7 cellular contexts compared by ENCODE assay signal in the genomic region with DNA sequence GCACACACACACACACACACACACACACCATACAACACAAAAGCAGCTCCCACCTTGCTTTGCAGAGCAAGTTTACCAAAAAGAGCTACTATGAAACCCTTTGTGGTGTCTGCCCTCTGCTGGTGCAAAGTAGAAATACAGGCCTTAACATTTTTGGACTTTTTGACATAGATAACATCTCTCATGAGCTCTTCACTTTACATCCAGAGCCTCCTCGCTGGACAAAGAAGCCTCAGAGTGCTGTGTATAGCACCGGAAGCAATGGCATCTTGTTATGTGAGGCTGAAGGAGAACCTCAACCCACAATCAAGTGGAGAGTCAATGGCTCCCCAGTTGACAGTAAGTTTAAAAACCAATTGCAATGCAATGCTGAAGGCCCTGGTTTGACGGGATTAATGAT.
DNase-seq lines count a peak whose midpoint lies in the region; ATAC-seq and TF ChIP-seq lines count a peak whose summit lies in the region.

No MANE protein-coding gene starts in this region.

- H3K27me3 ChIP-seq in DND-41 (ENCODE audit: insufficient read depth, low read length, poor library complexity): no peaks in the 10 kb centered on the region
- no peaks in the 10 kb centered on the region for H3K27me3 ChIP-seq in stomach

- ATAC-seq in DND-41 (ENCODE audit: insufficient read depth, low read depth) (peak; percentile 72), GM19025 (IDR thresholded peaks at IDR 0.05; ENCODE audit: low read depth, unreplicated experiment) (peak; percentile 48), HG03139 (IDR thresholded peaks at IDR 0.05; ENCODE audit: unreplicated experiment) (peak; percentile 42)

- no peak overlapping the region for H2AFZ ChIP-seq in DND-41 (ENCODE audit: low read depth, low read length)

- TF ChIP-seq POLR2A in stomach (IDR thresholded peaks at IDR 0.05): no peak

- H3K4me3 ChIP-seq in DND-41 (ENCODE audit: low read depth in 1 of 2, low read length in 2 of 2): no peak overlapping the region
- no peak overlapping the region for H3K4me3 ChIP-seq in stomach

- H3K36me3 ChIP-seq in DND-41 (ENCODE audit: insufficient read depth, low read length) (no peaks in the 10 kb centered on the region), stomach (no peaks in the 10 kb centered on the region)

- no peak for TF ChIP-seq EP300 in stomach (IDR thresholded peaks at IDR 0.05)

- DNase-seq in DND-41: peak; percentile 40
- peak; percentile 23 to 28 for DNase-seq in NCI-H446 (lab: John Stamatoyannopoulos, UW)
- peak; percentile 35 for DNase-seq in amniotic epithelial cell (ENCODE audit: low read depth)
- DNase-seq in iris pigment epithelial cell (ENCODE audit: low read depth): peak; percentile 49
- DNase-seq in stomach: no peak

- no peak overlapping the region for H3K4me2 ChIP-seq in DND-41 (ENCODE audit: insufficient read depth, low read length)

- no peaks in the 10 kb centered on the region for H4K20me1 ChIP-seq in DND-41 (ENCODE audit: insufficient read depth, low read length)

- 29 to 35% (median 33%) methylated on average over 3 of the region's 3 CpGs for WGBS in stomach, 5 donors

- intact Hi-C loops in stomach (cut with DNase I; ENCODE audit: low total_unique reads): no loop called here

- no peak overlapping the region for H3K9ac ChIP-seq in DND-41 (ENCODE audit: low read depth, low read length)

- H3K9me3 ChIP-seq in DND-41 (ENCODE audit: insufficient read depth, low read length, severe bottlenecking) (no peaks in the 10 kb centered on the region), stomach (no peaks in the 10 kb centered on the region)

- no peaks in the 10 kb centered on the region for H3K79me2 ChIP-seq in DND-41 (ENCODE audit: insufficient read depth, low read length)

- H3K27ac ChIP-seq in DND-41 (ENCODE audit: low read length) (no peak overlapping the region), stomach (no peak overlapping the region)

- H3K4me1 ChIP-seq in DND-41 (ENCODE audit: insufficient read depth, low read length) (no peaks in the 10 kb centered on the region), stomach (peaks cover 0 to 20% (median 5%) of the 10 kb centered on the region in 4 donors)

- TF ChIP-seq CTCF in DND-41 (IDR thresholded peaks at IDR 0.05; ENCODE audit: borderline replicate concordance, extremely low read depth, low read length, poor library complexity, severe bottlenecking) (peak; percentile 85), stomach (IDR thresholded peaks at IDR 0.05) (peak in 5 of 7 experiments; percentile 33 to 72 (median 66))
